ENCODE assay signal across 11 cellular contexts in the genomic region with DNA sequence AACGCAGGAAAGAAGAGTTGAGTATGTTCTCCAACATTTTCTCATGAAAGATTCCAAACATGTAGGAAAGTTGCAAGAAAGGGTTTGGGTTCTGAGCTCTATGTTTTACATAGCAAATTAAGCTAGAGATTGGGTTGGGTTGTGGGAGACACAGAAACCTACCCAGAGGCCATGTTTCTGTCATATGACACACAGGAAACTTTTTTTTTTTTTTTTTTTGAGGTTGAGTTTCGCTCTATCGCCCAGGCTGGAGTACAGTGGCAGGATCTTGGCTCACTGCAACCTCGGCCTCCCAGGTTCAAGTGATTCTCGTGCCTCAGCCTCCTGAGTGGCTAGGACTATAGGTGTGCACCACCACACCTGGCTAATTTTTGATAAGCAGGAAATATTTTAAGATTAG. TPM values are rescaled to one million over a fixed set of nuclear protein-coding genes. Genes with fewer than 3 reads are reported as not detected.
DNase-seq lines count a peak whose midpoint lies in the region; ATAC-seq, FAIRE-seq and TF ChIP-seq lines count a peak whose summit lies in the region.
"Had no signal": no experiment of that assay in that cellular context is flagged by ENCODE, and none has a peak within 500 bp of the region (broad histone marks: within the 10 kb centered on the region; RNA-seq: fewer than 3 reads in every experiment).

No MANE protein-coding gene starts in this region.

- no peak overlapping the region for H3K9ac ChIP-seq in astrocyte (ENCODE audit: low read length)
- H3K9ac ChIP-seq in neuronal stem cell (ENCODE audit: low read depth, low read length, poor library complexity), result no peak overlapping the region

- peak overlapping the region; percentile 81 for H3K4me2 ChIP-seq in astrocyte (ENCODE audit: low read length)
- no peak overlapping the region for H3K4me2 ChIP-seq in neuronal stem cell (ENCODE audit: insufficient read depth, low read length, poor library complexity, severe bottlenecking)

- H4K20me1 ChIP-seq in astrocyte (ENCODE audit: insufficient read depth, low read length), result peaks cover 16% of the 10 kb centered on the region

- TF ChIP-seq POLR2A in heart left ventricle (IDR thresholded peaks at IDR 0.05), result no peak

- no peak for TF ChIP-seq CTCF in HFF-Myc (IDR thresholded peaks at IDR 0.05; ENCODE audit: low read depth, low read length, missing control alignments)
- no peak for TF ChIP-seq CTCF in astrocyte (IDR thresholded peaks at IDR 0.05; ENCODE audit: insufficient read depth, low read depth, low read length)
- TF ChIP-seq CTCF in heart left ventricle (IDR thresholded peaks at IDR 0.05), result no peak

- peak in 3 of 5 donors; percentile 13 to 24 (median 20) for DNase-seq in CD4-positive, alpha-beta memory T cell
- DNase-seq in HFF-Myc (ENCODE audit: extremely low read depth, low read depth), result no peak
- DNase-seq in astrocyte (ENCODE audit: low read depth), result no peak
- DNase-seq in neuronal stem cell (ENCODE audit: low spot score), result no peak
- DNase-seq in left lobe of liver (ENCODE audit: low spot score), result no peak
- DNase-seq in stimulated activated CD4-positive, alpha-beta T cell treated with anti-CD3 and anti-CD28 coated beads, Interleukin-2, amount 100 ng/mL, for 24 hours, result no peak
- no peak for DNase-seq in heart left ventricle
- no peak for DNase-seq in NOMO-1 treated with dmso at 0.1 percent for 144 hours (lab: John Stamatoyannopoulos, UW; ENCODE audit: unreplicated experiment)
- DNase-seq: DND-41; NCI-H2029 treated with DMSO at 0.1 percent for 48 hours; stimulated activated CD4-positive, alpha-beta T cell treated with anti-CD3 and anti-CD28 coated beads, Interleukin-4, amount 100 ng/mL, for 1 hour had no signal

- peaks cover 83% of the 10 kb centered on the region for H3K4me1 ChIP-seq in CD4-positive, alpha-beta memory T cell (ENCODE audit: insufficient read depth, low read length)
- H3K4me1 ChIP-seq in astrocyte (ENCODE audit: insufficient read depth, low read length) (peaks cover 25% of the 10 kb centered on the region), neuronal stem cell (ENCODE audit: control insufficient read depth in 2 of 2, insufficient read depth in 1 of 2, low read depth in 1 of 2, low read length in 2 of 2) (peaks cover 9 to 15% of the 10 kb centered on the region in 2 donors), heart left ventricle (peaks cover 0 to 42% (median 0%) of the 10 kb centered on the region in 12 donors)

- no CpG with 5 or more reads among the region's 5 CpGs for WGBS in neuronal stem cell (ENCODE audit: extremely low coverage in 2 of 2, insufficient read length in 2 of 2, insufficient replicate concordance in 1 of 2), 2 donors
- WGBS in heart left ventricle, 4 donors, result 77 to 85% (median 80%) methylated on average over 5 of the region's 5 CpGs

- no peaks in the 10 kb centered on the region for H3K9me3 ChIP-seq in CD4-positive, alpha-beta memory T cell (ENCODE audit: control insufficient read depth in 1 of 2, low read length in 2 of 2)
- H3K9me3 ChIP-seq in astrocyte (ENCODE audit: insufficient read depth, low read depth, low read length) (no peaks in the 10 kb centered on the region), neuronal stem cell (replicated peaks in 1 of 2; ENCODE audit: control insufficient read depth in 2 of 2, insufficient read depth in 1 of 2, low read depth in 1 of 2, low read length in 2 of 2) (no peaks in the 10 kb centered on the region), heart left ventricle (no peaks in the 10 kb centered on the region)

- H2BK15ac ChIP-seq in neuronal stem cell (ENCODE audit: low read length), result no peak overlapping the region

- H2AFZ ChIP-seq in astrocyte (ENCODE audit: low read depth, low read length) (no peak overlapping the region), neuronal stem cell (ENCODE audit: low read length) (peak overlapping the region; percentile 45)

- no peaks in the 10 kb centered on the region for H3K79me1 ChIP-seq in neuronal stem cell (ENCODE audit: low read depth, low read length)

- no peak overlapping the region for H3K4ac ChIP-seq in neuronal stem cell (ENCODE audit: low read length)

- no peak overlapping the region for H3K18ac ChIP-seq in neuronal stem cell (ENCODE audit: low read length)

- H3K23ac ChIP-seq in neuronal stem cell (ENCODE audit: low read depth, low read length, poor library complexity), result no peak overlapping the region

- peak overlapping the region in 7 of 8 donors; percentile 61 to 86 (median 78) for H3K4me3 Mint-ChIP-seq in CD4-positive, alpha-beta memory T cell
- no peak overlapping the region for H3K4me3 Mint-ChIP-seq in astrocyte (ENCODE audit: unreplicated experiment)

- ATAC-seq in left lobe of liver (no peak), heart left ventricle (no peak)

- H3K14ac ChIP-seq in neuronal stem cell (ENCODE audit: low read length), result no peak overlapping the region

- H3K4me1 Mint-ChIP-seq in CD4-positive, alpha-beta memory T cell, result peaks cover 64 to 87% (median 77%) of the 10 kb centered on the region in 4 donors
- peaks cover 7% of the 10 kb centered on the region for H3K4me1 Mint-ChIP-seq in astrocyte (ENCODE audit: low read depth, unreplicated experiment)

- H3K27me3 Mint-ChIP-seq in CD4-positive, alpha-beta memory T cell, result no peaks in the 10 kb centered on the region
- peaks cover 4% of the 10 kb centered on the region for H3K27me3 Mint-ChIP-seq in astrocyte (ENCODE audit: low read depth, unreplicated experiment)

- H2BK5ac ChIP-seq in neuronal stem cell (ENCODE audit: low read length), result no peak overlapping the region

- H2BK120ac ChIP-seq in neuronal stem cell (ENCODE audit: low read depth, low read length), result no peak overlapping the region

- no peaks in the 10 kb centered on the region for H3K27me3 ChIP-seq in CD4-positive, alpha-beta memory T cell (ENCODE audit: insufficient read depth, low read length)
- no peaks in the 10 kb centered on the region for H3K27me3 ChIP-seq in astrocyte (ENCODE audit: insufficient read depth, low read length)
- H3K27me3 ChIP-seq in neuronal stem cell (ENCODE audit: control insufficient read depth in 3 of 3, insufficient read depth in 3 of 3, low read depth in 1 of 3, low read length in 3 of 3), result no peaks in the 10 kb centered on the region
- H3K27me3 ChIP-seq in heart left ventricle, result no peaks in the 10 kb centered on the region

- no peak overlapping the region for H3K4me3 ChIP-seq in CD4-positive, alpha-beta memory T cell (ENCODE audit: low read length in 2 of 2)
- H3K4me3 ChIP-seq in HFF-Myc (replicated peaks; ENCODE audit: low read depth, low read length), result 0 out of 2 replicates have a peak overlapping the region, but pooled peaks have one; percentile 12
- no peak overlapping the region for H3K4me3 ChIP-seq in astrocyte (ENCODE audit: insufficient read depth, low read depth, low read length)
- H3K4me3 ChIP-seq in neuronal stem cell (ENCODE audit: low read length in 2 of 2), result no peak overlapping the region
- H3K4me3 ChIP-seq in heart left ventricle, result peak overlapping the region in 3 of 12 donors; percentile 28 to 45 (median 42)

- CTCF ChIA-PET in CD4-positive, alpha-beta memory T cell (lab: Charles Lee; ENCODE audit: partially characterized antibody), result interaction anchor here (0.7 to 6.6 kb wide), 5 partner anchors 11 to 41 kb away, joined by 3 to 49 read pairs (median 4); no protein-coding TSS in a partner anchor

- H4K91ac ChIP-seq in neuronal stem cell (ENCODE audit: low read depth, low read length, poor library complexity), result no peak overlapping the region

- peaks cover 17 to 27% of the 10 kb centered on the region in 2 donors for H3K36me3 Mint-ChIP-seq in CD4-positive, alpha-beta memory T cell
- peaks cover 2% of the 10 kb centered on the region for H3K36me3 Mint-ChIP-seq in astrocyte (ENCODE audit: low read depth, unreplicated experiment)

- H2BK12ac ChIP-seq in neuronal stem cell (ENCODE audit: low read length), result no peak overlapping the region

- peaks cover 3% of the 10 kb centered on the region for H3K79me2 ChIP-seq in astrocyte (ENCODE audit: insufficient read depth, low read length)

- POLR2A ChIA-PET in CD4-positive, alpha-beta memory T cell (lab: Charles Lee; ENCODE audit: partially characterized antibody), result interaction anchor here (0.6 to 3.2 kb wide), 10 partner anchors 9 to 65 kb away, joined by 3 to 11 read pairs (median 4); no protein-coding TSS in a partner anchor

- no peak overlapping the region for H3K27ac ChIP-seq in CD4-positive, alpha-beta memory T cell (ENCODE audit: low read depth, low read length)
- H3K27ac ChIP-seq in astrocyte (ENCODE audit: low read depth, low read length), result no peak overlapping the region
- H3K27ac ChIP-seq in neuronal stem cell (replicated peaks; ENCODE audit: low read length), result no peak overlapping the region
- H3K27ac ChIP-seq in heart left ventricle, result peak overlapping the region in 5 of 12 donors; percentile 62 to 76 (median 69)

- H3K27ac Mint-ChIP-seq in CD4-positive, alpha-beta memory T cell, result peak overlapping the region; percentile 79 to 95 (median 92)
- H3K27ac Mint-ChIP-seq in astrocyte (ENCODE audit: unreplicated experiment), result no peak overlapping the region

- no peak overlapping the region for H4K8ac ChIP-seq in neuronal stem cell (ENCODE audit: low read depth, low read length)

- peaks cover 0 to 3% (median 0%) of the 10 kb centered on the region in 8 donors for H3K9me3 Mint-ChIP-seq in CD4-positive, alpha-beta memory T cell
- H3K9me3 Mint-ChIP-seq in astrocyte (ENCODE audit: unreplicated experiment), result no peaks in the 10 kb centered on the region

- FAIRE-seq in astrocyte (lab: Jason Lieb, UNC), result no peak

- H3K36me3 ChIP-seq in CD4-positive, alpha-beta memory T cell (ENCODE audit: insufficient read depth, low read length), result no peaks in the 10 kb centered on the region
- H3K36me3 ChIP-seq in astrocyte (ENCODE audit: insufficient read depth, low read length), result no peaks in the 10 kb centered on the region
- H3K36me3 ChIP-seq in neuronal stem cell (replicated peaks in 1 of 2; ENCODE audit: control insufficient read depth in 2 of 2, insufficient read depth in 2 of 2, low read length in 2 of 2), result no peaks in the 10 kb centered on the region
- no peaks in the 10 kb centered on the region for H3K36me3 ChIP-seq in heart left ventricle

- no peak overlapping the region for H2AK5ac ChIP-seq in neuronal stem cell (ENCODE audit: low read depth, low read length)

- intact Hi-C loops in CD4-positive, alpha-beta memory T cell (cut with micrococcal nuclease), result loop anchor here (2.0 to 5.0 kb wide), 2 partner anchors 14 to 37 kb away; no protein-coding TSS in a partner anchor
- intact Hi-C loops in heart left ventricle (cut with DNase I), result no loop called here

RNA-seq across cellular contexts. Expression of a gene that starts 57.6 kb away (rescaled TPM):
- total RNA-seq in CD4-positive, alpha-beta memory T cell, result 100 to 1,000 TPM; 180 to 186 TPM
- polyA plus RNA-seq in CD4-positive, alpha-beta memory T cell, result 10 to 100 TPM; 26.0 to 69.9 TPM
- 6.3 and 7.7 TPM in 2 replicates for total RNA-seq in astrocyte
- polyA plus RNA-seq in neuronal stem cell (2013, experiment 1 of 2), result 0.84 TPM
- 0.79 TPM for polyA plus RNA-seq in neuronal stem cell (2013, experiment 2 of 2)
- 6.0 TPM for total RNA-seq in left lobe of liver
- 10 to 100 TPM in 1 of 9 donors, 1 to 10 TPM in 7, under 1 TPM in 1; 0.31 to 28.6 (median 2.1) TPM for total RNA-seq in heart left ventricle
- polyA plus RNA-seq in heart left ventricle, result 1 to 10 TPM; 1.0 to 2.0 TPM

Comparison
In these comparisons a context has a peak if more than half of its experiments do, and no peak if none do; other contexts are left out.
1. DNase-seq: peak in CD4-positive, alpha-beta memory T cell (3 of 5); none in HFF-Myc (single experiment), astrocyte (single experiment), neuronal stem cell (single experiment), left lobe of liver (single experiment), stimulated activated CD4-positive, alpha-beta T cell treated with anti-CD3 and anti-CD28 coated beads, Interleukin-2, amount 100 ng/mL, for 24 hours (0 of 2), heart left ventricle (0 of 5) and NOMO-1 treated with dmso at 0.1 percent for 144 hours (single experiment).
2. RNA of a gene that starts 57.6 kb away (total RNA-seq): 180 to 186 TPM in CD4-positive, alpha-beta memory T cell; 6.3 to 7.7 TPM in astrocyte, 6.0 TPM in left lobe of liver (single experiment) and 0.31 to 28.6 TPM in heart left ventricle; every median in the first group is over 4 times any median in the second.